ENCODE assay signal across 23 cellular contexts in the genomic region with DNA sequence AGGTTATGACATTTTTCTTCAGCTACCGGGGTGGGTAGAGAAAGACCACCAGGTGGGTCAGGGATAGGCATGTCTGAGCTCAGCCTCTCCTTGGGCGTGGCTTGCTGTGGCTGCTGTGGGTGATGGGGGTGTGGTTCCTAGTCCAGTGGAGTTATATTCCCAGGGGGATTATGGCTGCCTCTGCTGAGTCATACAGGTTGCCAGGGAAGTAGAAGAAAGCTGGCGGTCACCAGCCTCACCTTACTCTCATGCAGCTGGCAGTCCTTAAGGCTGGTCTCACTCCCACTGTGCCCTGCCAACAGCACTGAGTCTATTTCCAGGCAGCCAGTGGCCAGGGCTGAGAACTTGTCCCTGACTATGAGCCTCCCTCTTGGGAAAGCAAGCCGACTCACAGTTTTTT.
DNase-seq lines count a peak whose midpoint lies in the region; ATAC-seq and TF ChIP-seq lines count a peak whose summit lies in the region.
"Had no signal": no experiment of that assay in that cellular context is flagged by ENCODE, and none has a peak within 500 bp of the region (broad histone marks: within the 10 kb centered on the region; RNA-seq: fewer than 3 reads in every experiment).

No MANE protein-coding gene starts in this region.

- H3K79me2 ChIP-seq in HCT116 (ENCODE audit: insufficient read depth, low read length): no peaks in the 10 kb centered on the region

- intact Hi-C loops in HCT116 (cut with micrococcal nuclease): no loop called here

- no peaks in the 10 kb centered on the region for H3K4me1 ChIP-seq in BE2C
- H3K4me1 ChIP-seq in HCT116 (ENCODE audit: control insufficient read depth in 1 of 2, insufficient read depth in 2 of 2, low read length in 2 of 2): peaks cover 0 to 6% of the 10 kb centered on the region in 2 experiments; a peak in 2 of 4 replicates
- H3K4me1 ChIP-seq in RWPE2 (ENCODE audit: insufficient read depth, poor library complexity, severe bottlenecking): no peaks in the 10 kb centered on the region
- H3K4me1 ChIP-seq: sigmoid colon, thyroid gland had no signal

- no peaks in the 10 kb centered on the region for H3K36me3 ChIP-seq in BE2C
- H3K36me3 ChIP-seq in HCT116 (ENCODE audit: control insufficient read depth in 1 of 2, insufficient read depth in 2 of 2, low read length in 2 of 2): no peaks in the 10 kb centered on the region
- H3K36me3 ChIP-seq in RWPE2 (ENCODE audit: low read depth): no peaks in the 10 kb centered on the region
- H3K36me3 ChIP-seq: cardiac muscle cell, sigmoid colon, thyroid gland had no signal

- TF ChIP-seq CTCF in BE2C (IDR thresholded peaks at IDR 0.05; ENCODE audit: low read depth, low read length) (no peak), HCT116 (IDR thresholded peaks at IDR 0.05 in 2 of 3, conservative IDR thresholded peaks at IDR 0.05 in 1 of 3; ENCODE audit: borderline replicate concordance in 1 of 3, insufficient read depth in 1 of 3, low read depth in 2 of 3, low read length in 2 of 3) (no peak), RWPE2 (IDR thresholded peaks at IDR 0.05; ENCODE audit: poor library complexity, severe bottlenecking) (no peak)

- no peaks in the 10 kb centered on the region for H3K9me3 ChIP-seq in BE2C
- H3K9me3 ChIP-seq in HCT116 (ENCODE audit: control insufficient read depth in 1 of 2, insufficient read depth in 1 of 2, low read depth in 1 of 2, low read length in 2 of 2): no peaks in the 10 kb centered on the region
- no peaks in the 10 kb centered on the region for H3K9me3 ChIP-seq in RWPE2 (ENCODE audit: severe bottlenecking)
- H3K9me3 ChIP-seq: sigmoid colon, thyroid gland had no signal

- BruUV-seq in HCT116 (replicated peaks; lab: Mats Ljungman, UMichigan): no TSS peak

- H3K4me2 ChIP-seq in HCT116 (ENCODE audit: low read length): peak overlapping the region; percentile 23; the same call in 1 of the 2 replicates

- POLR2A ChIA-PET in HCT116 (lab: Charles Lee): no interaction called here

- H2AFZ ChIP-seq in HCT116 (ENCODE audit: low read depth, low read length, poor library complexity, severe bottlenecking): no peak overlapping the region

- RAD21 ChIA-PET in HCT116 (lab: Charles Lee; ENCODE audit: low non-redundant PET in 1 of 2, low total read pairs in 2 of 2, uncharacterized antibody in 2 of 2, unreplicated experiment in 2 of 2): no interaction called here

- no peak overlapping the region for H3K27ac ChIP-seq in HCT116 (ENCODE audit: low read depth, low read length)
- H3K27ac ChIP-seq in RWPE2 (ENCODE audit: poor library complexity, severe bottlenecking): no peak overlapping the region
- H3K27ac ChIP-seq: cardiac muscle cell, RWPE1, sigmoid colon, thyroid gland had no signal

- TF ChIP-seq RAD21 in HCT116 (IDR thresholded peaks at IDR 0.05; ENCODE audit: low read depth): no peak

- no peak for TF ChIP-seq POLR2A in HCT116 (IDR thresholded peaks at IDR 0.05; ENCODE audit: borderline replicate concordance, extremely low read depth, insufficient read depth, insufficient read length)

- no peaks in the 10 kb centered on the region for H3K9me2 ChIP-seq in HCT116 (ENCODE audit: insufficient read depth)

- CTCF ChIA-PET in HCT116 (lab: Charles Lee): no interaction called here

- H3K27me3 ChIP-seq in BE2C (no peaks in the 10 kb centered on the region), HCT116 (ENCODE audit: insufficient read depth, low read length) (no peaks in the 10 kb centered on the region), RWPE2 (ENCODE audit: insufficient read depth, poor library complexity, severe bottlenecking) (no peaks in the 10 kb centered on the region)
- H3K27me3 ChIP-seq: cardiac muscle cell, sigmoid colon, thyroid gland had no signal

- no peaks in the 10 kb centered on the region for H4K20me1 ChIP-seq in HCT116 (ENCODE audit: insufficient read depth)

- peak; percentile 8 for DNase-seq in BE2C
- no peak for DNase-seq in HCT116 (ENCODE audit: low read depth, low spot score)
- no peak for DNase-seq in RWPE2 (ENCODE audit: low spot score)
- DNase-seq in medulla oblongata (ENCODE audit: extremely low spot score): peak; percentile 22
- no peak for DNase-seq in stimulated activated naive CD8-positive, alpha-beta T cell treated with anti-CD3 and anti-CD28 coated beads, Interleukin-15, Interleukin-2, amounts not matched to agents 100 U/mL and 50 U/mL, for 24 hours
- no peak for DNase-seq in COLO668 (lab: John Stamatoyannopoulos, UW; ENCODE audit: unreplicated experiment)
- no peak for DNase-seq in activated T-cell treated with anti-CD3 and anti-CD28 coated beads, Interleukin-2, amount 50 U/mL, for 48 hours
- DNase-seq: activated CD4-positive, alpha-beta T cell treated with anti-CD3 and anti-CD28 coated beads, Interleukin-2, amount 10 ng/mL, durations not matched to agents 24 days and 14 days; activated CD8-positive, alpha-beta memory T cell treated with anti-CD3 and anti-CD28 coated beads, Interleukin-2, amount 10 ng/mL, durations not matched to agents 7 days and 5 days; activated naive CD4-positive, alpha-beta T cell treated with anti-CD3 and anti-CD28 coated beads, Interleukin-2, amount 10 ng/mL, durations not matched to agents 7 days and 5 days; amniotic stem cell; CD4-positive, alpha-beta T cell; DMS 273 treated with DMSO at 0.1 percent for 48 hours; GDM1; islet precursor cell; KG1; NCI-H187 treated with DMSO at 0.1 percent for 48 hours; NCI-H510A; sigmoid colon; thyroid gland had no signal

- no peak overlapping the region for H3K9ac ChIP-seq in HCT116 (ENCODE audit: low read length)

- no peak overlapping the region for H3K4me3 ChIP-seq in BE2C (ENCODE audit: low read depth, low read length)
- no peak overlapping the region for H3K4me3 ChIP-seq in HCT116 (replicated peaks in 1 of 2; ENCODE audit: low read depth in 1 of 2, low read length in 2 of 2)
- no peak overlapping the region for H3K4me3 ChIP-seq in RWPE2 (ENCODE audit: severe bottlenecking)
- H3K4me3 ChIP-seq: cardiac muscle cell, sigmoid colon, thyroid gland had no signal

- ATAC-seq in HCT116 (peak; percentile 47; the same call in 1 of the 2 replicates), RWPE2 (ENCODE audit: low read depth) (peak; percentile 55; the same call in 2 of the 3 replicates)
- ATAC-seq in stimulated activated naive CD8-positive, alpha-beta T cell treated with anti-CD3 and anti-CD28 coated beads, Interleukin-15, Interleukin-2, amounts not matched to agents 100 U/mL and 50 U/mL, for 24 hours: no peak
- ATAC-seq: activated CD8-positive, alpha-beta memory T cell treated with anti-CD3 and anti-CD28 coated beads, Interleukin-2, amount 10 ng/mL, durations not matched to agents 7 days and 5 days; SK-N-SH treated with all-trans-retinoic acid at 6 μM for 48 hours had no signal

TF ChIP-seq in HCT116, 20 proteins besides CTCF, POLR2A, EP300 and RAD21:
- TF ChIP-seq EZH2phosphoT487 (IDR thresholded peaks at IDR 0.05; ENCODE audit: borderline replicate concordance) (no peak), POLR2AphosphoS5 (IDR thresholded peaks at IDR 0.05; ENCODE audit: low read depth, low read length) (no peak), SIN3A (IDR thresholded peaks at IDR 0.05; ENCODE audit: low read depth) (no peak), ZFX (IDR thresholded peaks at IDR 0.05) (no peak), EZH2 (IDR thresholded peaks at IDR 0.05) (no peak), FOSL1 (IDR thresholded peaks at IDR 0.05; ENCODE audit: low read depth) (no peak)
- TF ChIP-seq, protein P1, sequence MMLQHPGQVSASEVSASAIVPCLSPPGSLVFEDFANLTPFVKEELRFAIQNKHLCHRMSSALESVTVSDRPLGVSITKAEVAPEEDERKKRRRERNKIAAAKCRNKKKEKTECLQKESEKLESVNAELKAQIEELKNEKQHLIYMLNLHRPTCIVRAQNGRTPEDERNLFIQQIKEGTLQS (IDR thresholded peaks at IDR 0.05): no peak
TF ChIP-seq in HCT116: peak in this region for 0.

Comparison
In these comparisons a context has a peak if more than half of its experiments do, and no peak if none do; other contexts are left out.
1. DNase-seq: peak in BE2C (single experiment) and medulla oblongata (single experiment); none in HCT116 (single experiment), RWPE2 (single experiment), stimulated activated naive CD8-positive, alpha-beta T cell treated with anti-CD3 and anti-CD28 coated beads, Interleukin-15, Interleukin-2, amounts not matched to agents 100 U/mL and 50 U/mL, for 24 hours (single experiment), COLO668 (single experiment) and activated T-cell treated with anti-CD3 and anti-CD28 coated beads, Interleukin-2, amount 50 U/mL, for 48 hours (0 of 2).